ENCODE assay signal across 18 cellular contexts in the genomic region with DNA sequence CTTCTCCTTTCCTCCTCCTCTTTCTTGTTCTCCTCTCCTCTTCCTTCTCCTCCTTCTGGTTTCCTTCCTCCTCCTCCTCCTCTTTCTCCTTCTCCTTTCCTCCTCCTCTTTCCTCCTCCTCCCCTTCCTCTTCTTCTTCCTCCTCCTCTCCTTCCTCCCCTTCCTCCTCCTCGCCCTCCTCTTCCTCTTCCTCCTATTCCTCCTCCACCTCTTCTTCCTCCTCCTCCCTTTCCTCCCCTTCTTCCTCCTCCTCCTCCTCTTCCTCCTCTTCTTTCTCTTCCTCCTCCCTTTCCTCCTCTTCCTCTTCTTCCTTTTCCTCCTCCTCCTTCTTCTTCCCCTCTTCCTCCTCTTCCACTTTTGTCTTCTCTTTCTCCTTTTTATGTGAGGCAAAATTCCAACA. TPM values are rescaled to one million over a fixed set of nuclear protein-coding genes. Genes with fewer than 3 reads are reported as not detected.
DNase-seq lines count a peak whose midpoint lies in the region; ATAC-seq, FAIRE-seq and TF ChIP-seq lines count a peak whose summit lies in the region.
"Had no signal": no experiment of that assay in that cellular context is flagged by ENCODE, and none has a peak within 500 bp of the region (broad histone marks: within the 10 kb centered on the region; RNA-seq: fewer than 3 reads in every experiment).

No MANE protein-coding gene starts in this region.

- peaks cover 6% of the 10 kb centered on the region for H3K4me1 Mint-ChIP-seq in activated B cell treated with CpG ODN at 0.5 μM for 24 hours
- H3K4me1 Mint-ChIP-seq in dendritic cell treated with granulocyte-macrophage colony-stimulating factor and Interleukin-4, amounts not matched to agents 40 ng/mL and 50 ng/mL, for 4 days (ENCODE audit: low read depth) = peaks cover 56% of the 10 kb centered on the region
- H3K4me1 Mint-ChIP-seq in stimulated activated naive B cell treated with anti-CD40 and anti-IgM and Interleukin-4, amounts not matched to agents 10 μg/mL and 1 μg/mL and 100 μg/mL, for 72 hours = peaks cover 38 to 53% of the 10 kb centered on the region in 2 donors

- no peak for FAIRE-seq in pancreas (lab: Jason Lieb, UNC)
- FAIRE-seq: GM19239, HTR-8/SVneo had no signal

- H3K36me3 ChIP-seq in pancreas = no peaks in the 10 kb centered on the region
- H3K36me3 ChIP-seq: BE2C had no signal

- no peak overlapping the region for H3K27ac ChIP-seq in pancreas
- H3K27ac ChIP-seq: GM23248 had no signal

- TF ChIP-seq CTCF in activated B cell treated with CpG ODN at 0.5 μM for 24 hours (IDR thresholded peaks at IDR 0.05) (no peak), pancreas (IDR thresholded peaks at IDR 0.05) (no peak)

- H3K4me3 Mint-ChIP-seq in activated B cell treated with CpG ODN at 0.5 μM for 24 hours = no peak overlapping the region
- no peak overlapping the region for H3K4me3 Mint-ChIP-seq in dendritic cell treated with granulocyte-macrophage colony-stimulating factor and Interleukin-4, amounts not matched to agents 40 ng/mL and 50 ng/mL, for 4 days
- no peak overlapping the region for H3K4me3 Mint-ChIP-seq in stimulated activated naive B cell treated with anti-CD40 and anti-IgM and Interleukin-4, amounts not matched to agents 10 μg/mL and 1 μg/mL and 100 μg/mL, for 72 hours
- H3K4me3 Mint-ChIP-seq: CD8-positive, alpha-beta memory T cell had no signal

- H3K9me3 Mint-ChIP-seq in activated naive CD4-positive, alpha-beta T cell treated with anti-CD3 and anti-CD28 coated beads, Interleukin-2, amount 50 U/mL, for 72 hours = no peaks in the 10 kb centered on the region
- H3K9me3 Mint-ChIP-seq in activated B cell treated with CpG ODN at 0.5 μM for 24 hours = no peaks in the 10 kb centered on the region
- peaks cover 9% of the 10 kb centered on the region for H3K9me3 Mint-ChIP-seq in dendritic cell treated with granulocyte-macrophage colony-stimulating factor and Interleukin-4, amounts not matched to agents 40 ng/mL and 50 ng/mL, for 4 days
- peaks cover 0 to 6% of the 10 kb centered on the region in 2 donors for H3K9me3 Mint-ChIP-seq in stimulated activated naive B cell treated with anti-CD40 and anti-IgM and Interleukin-4, amounts not matched to agents 10 μg/mL and 1 μg/mL and 100 μg/mL, for 72 hours
- H3K9me3 Mint-ChIP-seq: CD8-positive, alpha-beta memory T cell had no signal

- H3K9me3 ChIP-seq in pancreas = no peaks in the 10 kb centered on the region
- H3K9me3 ChIP-seq: BE2C had no signal

- H3K27me3 ChIP-seq in pancreas = no peaks in the 10 kb centered on the region
- H3K27me3 ChIP-seq: BE2C had no signal

- DNase-seq in activated naive CD4-positive, alpha-beta T cell treated with anti-CD3 and anti-CD28 coated beads, Interleukin-2, amount 50 U/mL, for 72 hours (ENCODE audit: low spot score in 2 of 2) = no peak
- DNase-seq in activated naive CD4-positive, alpha-beta T cell (lab: John Stamatoyannopoulos, UW) = no peak
- DNase-seq in activated B cell treated with CpG ODN at 0.5 μM for 24 hours (no peak), pancreas (no peak)
- DNase-seq in stimulated activated naive B cell treated with anti-CD40 and anti-IgM and Interleukin-4, amounts not matched to agents 10 μg/mL and 1 μg/mL and 100 μg/mL, for 72 hours = no peak
- DNase-seq: BE2C; CD8-positive, alpha-beta memory T cell; GF-D8; GM23248; KBM-7; NCI-H526 treated with DMSO at 0.1 percent for 48 hours; NK-92 treated with Interleukin-12 subunit alpha and Interleukin-12 subunit beta, amount 100 ng/mL, for 24 hours; OCI-M1; RPMI8226 had no signal

- intact Hi-C loops in activated B cell treated with CpG ODN at 0.5 μM for 24 hours (cut with micrococcal nuclease) (no loop called here), pancreas (cut with DNase I) (no loop called here)
- intact Hi-C loops in dendritic cell treated with granulocyte-macrophage colony-stimulating factor and Interleukin-4, amounts not matched to agents 40 ng/mL and 50 ng/mL, for 4 days (cut with micrococcal nuclease) = no loop called here

- H3K27me3 Mint-ChIP-seq in activated B cell treated with CpG ODN at 0.5 μM for 24 hours = no peaks in the 10 kb centered on the region
- no peaks in the 10 kb centered on the region for H3K27me3 Mint-ChIP-seq in dendritic cell treated with granulocyte-macrophage colony-stimulating factor and Interleukin-4, amounts not matched to agents 40 ng/mL and 50 ng/mL, for 4 days
- H3K27me3 Mint-ChIP-seq in stimulated activated naive B cell treated with anti-CD40 and anti-IgM and Interleukin-4, amounts not matched to agents 10 μg/mL and 1 μg/mL and 100 μg/mL, for 72 hours = no peaks in the 10 kb centered on the region
- H3K27me3 Mint-ChIP-seq: CD8-positive, alpha-beta memory T cell had no signal

- CTCF ChIA-PET in activated B cell treated with CpG ODN at 0.5 μM for 24 hours (lab: Charles Lee) = no interaction called here

- peak overlapping the region; percentile 55 to 95 for H3K27ac Mint-ChIP-seq in activated naive CD4-positive, alpha-beta T cell treated with anti-CD3 and anti-CD28 coated beads, Interleukin-2, amount 50 U/mL, for 72 hours
- peak overlapping the region; percentile 68 for H3K27ac Mint-ChIP-seq in activated B cell treated with CpG ODN at 0.5 μM for 24 hours
- H3K27ac Mint-ChIP-seq in dendritic cell treated with granulocyte-macrophage colony-stimulating factor and Interleukin-4, amounts not matched to agents 40 ng/mL and 50 ng/mL, for 4 days = peak overlapping the region; percentile 70
- peak overlapping the region; percentile 80 for H3K27ac Mint-ChIP-seq in stimulated activated naive B cell treated with anti-CD40 and anti-IgM and Interleukin-4, amounts not matched to agents 10 μg/mL and 1 μg/mL and 100 μg/mL, for 72 hours

- H3K4me3 ChIP-seq in pancreas = no peak overlapping the region
- H3K4me3 ChIP-seq: GM23248 had no signal

- H3K36me3 Mint-ChIP-seq in activated naive CD4-positive, alpha-beta T cell treated with anti-CD3 and anti-CD28 coated beads, Interleukin-2, amount 50 U/mL, for 72 hours = peaks cover 24 to 63% of the 10 kb centered on the region in 2 donors
- H3K36me3 Mint-ChIP-seq in activated B cell treated with CpG ODN at 0.5 μM for 24 hours (ENCODE audit: low read depth) = peaks cover 85% of the 10 kb centered on the region
- H3K36me3 Mint-ChIP-seq in dendritic cell treated with granulocyte-macrophage colony-stimulating factor and Interleukin-4, amounts not matched to agents 40 ng/mL and 50 ng/mL, for 4 days (ENCODE audit: low read depth) = peaks cover 92% of the 10 kb centered on the region
- H3K36me3 Mint-ChIP-seq in stimulated activated naive B cell treated with anti-CD40 and anti-IgM and Interleukin-4, amounts not matched to agents 10 μg/mL and 1 μg/mL and 100 μg/mL, for 72 hours = peaks cover 66 to 76% of the 10 kb centered on the region in 2 donors

- POLR2A ChIA-PET in activated B cell treated with CpG ODN at 0.5 μM for 24 hours (lab: Charles Lee) = interaction anchor here (0.6 kb wide), 1 partner anchor 84 kb away, joined by 5 read pairs; no protein-coding TSS in a partner anchor

- no peak for ATAC-seq in activated naive CD4-positive, alpha-beta T cell treated with anti-CD3 and anti-CD28 coated beads, Interleukin-2, amount 50 U/mL, for 72 hours
- ATAC-seq in activated B cell treated with CpG ODN at 0.5 μM for 24 hours (ENCODE audit: low read depth) (no peak), pancreas (no peak), HG02571 (IDR thresholded peaks at IDR 0.05; ENCODE audit: unreplicated experiment) (no peak)
- ATAC-seq in stimulated activated naive B cell treated with anti-CD40 and anti-IgM and Interleukin-4, amounts not matched to agents 10 μg/mL and 1 μg/mL and 100 μg/mL, for 72 hours (replicated peaks) = no peak

- WGBS in pancreas, 2 donors = 57 to 71% methylated on average over 1 of the region's 1 CpG

- no peaks in the 10 kb centered on the region for H3K4me1 ChIP-seq in pancreas
- H3K4me1 ChIP-seq: BE2C had no signal

RNA-seq across cellular contexts. Expression of a gene that starts 55.0 kb away (rescaled TPM):
- 10 to 100 TPM; 12.1 to 16.1 TPM for total RNA-seq in activated naive CD4-positive, alpha-beta T cell treated with anti-CD3 and anti-CD28 coated beads, Interleukin-2, amount 50 U/mL, for 72 hours
- total RNA-seq in activated B cell treated with CpG ODN at 0.5 μM for 24 hours (0.15 and 0.18 TPM in 2 replicates), pancreas (under 1 TPM in 4 of 6 donors, not detected in 2; 0.14 to 0.73 (median 0.39) TPM)
- polyA plus RNA-seq in pancreas = under 1 TPM in 1 of 2 donors, not detected in 1; 0.07 TPM
- total RNA-seq: GM23248 had no signal
- polyA plus RNA-seq: GM23248 had no signal

RNA-seq across cellular contexts. Expression of a gene that starts 59.9 kb away (rescaled TPM):
- total RNA-seq in activated naive CD4-positive, alpha-beta T cell treated with anti-CD3 and anti-CD28 coated beads, Interleukin-2, amount 50 U/mL, for 72 hours = 100 to 1,000 TPM in 1 of 2 donors, 10 to 100 TPM in 1; 81.5 to 121 TPM
- total RNA-seq in activated B cell treated with CpG ODN at 0.5 μM for 24 hours (105 and 121 TPM in 2 replicates), pancreas (1 to 10 TPM in 3 of 6 donors, under 1 TPM in 3; 0.23 to 7.3 (median 1.7) TPM)
- 1 to 10 TPM; 1.0 to 1.4 TPM for polyA plus RNA-seq in pancreas
- total RNA-seq: GM23248 had no signal
- polyA plus RNA-seq: GM23248 had no signal

Comparison
In these comparisons a context has a peak if more than half of its experiments do, and no peak if none do; other contexts are left out.
1. RNA of a gene that starts 55.0 kb away (total RNA-seq): 12.1 to 16.1 TPM in activated naive CD4-positive, alpha-beta T cell treated with anti-CD3 and anti-CD28 coated beads, Interleukin-2, amount 50 U/mL, for 72 hours; 0.14 to 0.73 TPM in pancreas and 0.15 to 0.18 TPM in activated B cell treated with CpG ODN at 0.5 μM for 24 hours; every median in the first group is over 4 times any median in the second.
2. RNA of a gene that starts 59.9 kb away (total RNA-seq): 81.5 to 121 TPM in activated naive CD4-positive, alpha-beta T cell treated with anti-CD3 and anti-CD28 coated beads, Interleukin-2, amount 50 U/mL, for 72 hours and 105 to 121 TPM in activated B cell treated with CpG ODN at 0.5 μM for 24 hours; 0.23 to 7.3 TPM in pancreas; every median in the first group is over 4 times any median in the second.
3. Peak in every context shown above with its lines, with median percentiles within 50 percentile points of each other: H3K27ac Mint-ChIP-seq.